23 cellular contexts compared by ENCODE assay signal in the genomic region with DNA sequence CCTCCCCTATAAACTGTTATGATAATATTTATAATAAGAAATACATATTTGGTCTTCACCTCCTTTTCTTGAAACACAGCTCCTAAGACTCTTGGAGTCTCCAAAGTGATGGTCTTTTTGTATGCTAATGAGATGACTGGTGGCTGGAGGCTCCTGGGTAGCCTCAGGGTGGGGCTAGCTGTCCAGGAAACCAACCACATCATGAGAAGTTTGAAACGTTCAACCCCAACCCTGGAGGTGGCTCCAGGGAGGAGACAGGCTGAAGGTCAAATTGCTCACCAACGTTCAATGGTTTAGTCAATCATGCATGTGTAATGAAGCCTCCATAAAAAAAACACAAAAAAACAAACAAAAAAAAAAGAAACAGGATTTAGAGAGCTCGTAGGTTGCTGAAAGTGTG.
DNase-seq lines count a peak whose midpoint lies in the region; ATAC-seq and TF ChIP-seq lines count a peak whose summit lies in the region.
"Had no signal": no experiment of that assay in that cellular context is flagged by ENCODE, and none has a peak within 500 bp of the region (broad histone marks: within the 10 kb centered on the region; RNA-seq: fewer than 3 reads in every experiment).

No MANE protein-coding gene starts in this region.

- H2AFZ ChIP-seq in GM23248, result no peak overlapping the region

- ATAC-seq in HG02840 (IDR thresholded peaks at IDR 0.05; ENCODE audit: low FRiP score, unreplicated experiment), result no peak
- ATAC-seq: GM12878, Right ventricle myocardium inferior had no signal

- H3K27ac ChIP-seq in substantia nigra (ENCODE audit: low read depth, low read length, poor library complexity, severe bottlenecking) (no peak overlapping the region), A673 (ENCODE audit: low read depth, low read length, poor library complexity, severe bottlenecking) (no peak overlapping the region), GM23248 (no peak overlapping the region)
- H3K27ac ChIP-seq: BLaER1 treated with 17β-estradiol and CSF1 and Interleukin-3, amounts not matched to agents 10 nM and 100 nM had no signal

- no peak overlapping the region for H3K4me2 ChIP-seq in GM23248 (ENCODE audit: unreplicated experiment)

- in situ Hi-C loops in GM23248 (cut with MboI), result no loop called here

- no peak overlapping the region for H3K9ac ChIP-seq in GM23248
- H3K9ac ChIP-seq: BLaER1 treated with 17β-estradiol and CSF1 and Interleukin-3, amounts not matched to agents 10 nM and 100 nM had no signal

- no peaks in the 10 kb centered on the region for H3K9me3 ChIP-seq in A673 (ENCODE audit: low read depth, low read length, poor library complexity, severe bottlenecking)
- no peaks in the 10 kb centered on the region for H3K9me3 ChIP-seq in GM23248 (ENCODE audit: low read depth)
- H3K9me3 ChIP-seq: BLaER1 treated with 17β-estradiol and CSF1 and Interleukin-3, amounts not matched to agents 10 nM and 100 nM; Caco-2 had no signal

- DNase-seq in GM12865 (ENCODE audit: low read depth), result peak; percentile 28
- DNase-seq in MV-4-11 (lab: John Stamatoyannopoulos, UW), result peak; percentile 7
- peak; percentile 4 for DNase-seq in kidney tubule cell (ENCODE audit: low spot score)
- no peak for DNase-seq in substantia nigra (lab: John Stamatoyannopoulos, UW)
- DNase-seq in A673 (ENCODE audit: low spot score), result no peak
- DNase-seq in GM23248, result no peak
- DNase-seq: ACHN; Caco-2; CD4-positive, alpha-beta memory T cell; DMS 273 treated with DMSO at 0.1 percent for 48 hours; DMS79 treated with DMSO at 0.1 percent for 48 hours; KBM-7; NCI-H1694; NCI-H2081; NCI-H2171; NCI-H345; NCI-H524; NCI-H774; OCI-M1 had no signal

- no peaks in the 10 kb centered on the region for H3F3A ChIP-seq in GM23248 (ENCODE audit: insufficient read depth)

- CTCF ChIA-PET in A673 (lab: Charles Lee), result interaction anchor here (0.7 kb wide), 1 partner anchor 1319 kb away, joined by 3 read pairs; no protein-coding TSS in a partner anchor

- H3K79me2 ChIP-seq in GM23248 (ENCODE audit: insufficient read depth), result no peaks in the 10 kb centered on the region

- no peaks in the 10 kb centered on the region for H3K4me1 ChIP-seq in A673 (ENCODE audit: insufficient read depth, low read length, poor library complexity, severe bottlenecking)
- no peaks in the 10 kb centered on the region for H3K4me1 ChIP-seq in GM23248 (ENCODE audit: insufficient read depth)
- H3K4me1 ChIP-seq: Caco-2 had no signal

- H3K9me2 ChIP-seq in GM23248 (ENCODE audit: insufficient read depth), result no peaks in the 10 kb centered on the region

- TF ChIP-seq CTCF in GM12865 (IDR thresholded peaks at IDR 0.05; ENCODE audit: insufficient read depth, low read depth, low read length, missing control alignments) (peak; percentile 4), A673 (conservative IDR thresholded peaks at IDR 0.05; ENCODE audit: low read depth, low read length) (no peak)

- BruUV-seq in A673 (replicated peaks; lab: Mats Ljungman, UMichigan), result no TSS peak

- H3K4me3 ChIP-seq in GM12865 (ENCODE audit: low read depth, low read length), result no peak overlapping the region
- no peak overlapping the region for H3K4me3 ChIP-seq in A673 (ENCODE audit: low read depth, low read length, poor library complexity, severe bottlenecking)
- no peak overlapping the region for H3K4me3 ChIP-seq in GM23248
- H3K4me3 ChIP-seq: BLaER1 treated with 17β-estradiol and CSF1 and Interleukin-3, amounts not matched to agents 10 nM and 100 nM; GM12878 had no signal

- POLR2A ChIA-PET in A673 (lab: Charles Lee; ENCODE audit: low non-redundant PET), result no interaction called here

- WGBS in GM23248 (ENCODE audit: low coverage in 1 of 2, low lambda C conversion rate in 2 of 2, missing lambda C conversion rate in 2 of 2), 2 experiments, result 6 to 7% methylated on average over 3 of the region's 3 CpGs

- no peaks in the 10 kb centered on the region for H4K20me1 ChIP-seq in GM23248 (ENCODE audit: insufficient read depth)
- H4K20me1 ChIP-seq: BLaER1 treated with 17β-estradiol and CSF1 and Interleukin-3, amounts not matched to agents 10 nM and 100 nM had no signal

- intact Hi-C loops in A673 (cut with micrococcal nuclease; ENCODE audit: unreplicated experiment), result no loop called here

- H3K27me3 ChIP-seq in A673 (replicated peaks; ENCODE audit: insufficient read depth, low read depth, low read length, poor library complexity), result peaks cover 28% of the 10 kb centered on the region
- 0 out of 2 replicates have a peak, but pooled peaks cover 3% of the 10 kb centered on the region for H3K27me3 ChIP-seq in GM23248 (replicated peaks; ENCODE audit: insufficient read depth)
- H3K27me3 ChIP-seq: BLaER1 treated with 17β-estradiol and CSF1 and Interleukin-3, amounts not matched to agents 10 nM and 100 nM had no signal

- no peaks in the 10 kb centered on the region for H3K36me3 ChIP-seq in A673 (ENCODE audit: insufficient read depth, low read length, poor library complexity, severe bottlenecking)
- no peaks in the 10 kb centered on the region for H3K36me3 ChIP-seq in GM23248 (ENCODE audit: low read depth)
- H3K36me3 ChIP-seq: BLaER1 treated with 17β-estradiol and CSF1 and Interleukin-3, amounts not matched to agents 10 nM and 100 nM had no signal

Comparison
In these comparisons a context has a peak if more than half of its experiments do, and no peak if none do; other contexts are left out.
1. DNase-seq: peak in GM12865 (single experiment), MV-4-11 (single experiment) and kidney tubule cell (single experiment); none in substantia nigra (0 of 49), A673 (single experiment) and GM23248 (single experiment).